ENCODE assay signal across 8 cellular contexts in genomic region chr20:17569616-17570346, GRCh38. TPM values are rescaled to one million over a fixed set of nuclear protein-coding genes. Genes with fewer than 3 reads are reported as not detected.
A peak's percentile ranks its signal among the peaks of the same experiment; 100 is the strongest.
DNase-seq lines count a peak whose midpoint lies in the region; ATAC-seq and TF ChIP-seq lines count a peak whose summit lies in the region.

TSS of gene DSTN (plus strand) at chr20:17570075. CDS start at chr20:17570209, 134 bp downstream.

- POLR2A ChIA-PET in naive thymus-derived CD8-positive, alpha-beta T cell (lab: Charles Lee): interaction anchor here (0.9 to 2.2 kb wide), 5 partner anchors 41 to 1224 kb away, joined by 4 to 19 read pairs (median 7); partner anchors contain the start of gene RRBP1

- peak within 1 kb of the TSS; percentile 90 for H3K4me2 ChIP-seq in GM23338

- H3K36me3 Mint-ChIP-seq in GM23338 (ENCODE audit: low read depth): peaks cover 11% of the 10 kb centered on the region
- H3K36me3 Mint-ChIP-seq in activated T-helper 2 cell treated with anti-CD3 and anti-CD28 coated beads, Interferon-gamma antibody, Interleukin-2, Interleukin-4, amounts not matched to agents 10 μg/mL and 5 μg/mL and 100 μg/mL, durations not matched to agents 14 hours and 24 hours and 36 hours (ENCODE audit: low read depth): peaks cover 3% of the 10 kb centered on the region
- H3K36me3 Mint-ChIP-seq in naive thymus-derived CD8-positive, alpha-beta T cell: peaks cover 0 to 3% (median 2%) of the 10 kb centered on the region in 3 donors

- H3K4me1 ChIP-seq in GM23338 (ENCODE audit: insufficient read depth): peaks cover 55% of the 10 kb centered on the region

- H3K27ac ChIP-seq in GM23338 (ENCODE audit: low read depth): peak within 1 kb of the TSS; percentile 99

- peak; percentile 96 for DNase-seq in EL
- peak; percentile 97 for DNase-seq in GM23338 (ENCODE audit: low spot score)
- DNase-seq in Kasumi-1 (lab: John Stamatoyannopoulos, UW): peak; percentile 69 to 78
- DNase-seq in RPMI8226: peak; percentile 95
- DNase-seq in activated T-helper 2 cell treated with anti-CD3 and anti-CD28 coated beads, Interferon-gamma antibody, Interleukin-2, Interleukin-4, amounts not matched to agents 10 μg/mL and 5 μg/mL and 100 μg/mL, durations not matched to agents 14 hours and 24 hours and 36 hours (ENCODE audit: low spot score): peak; percentile 85
- DNase-seq in fibroblast of mammary gland (ENCODE audit: low read depth): peak; percentile 90
- DNase-seq in naive thymus-derived CD8-positive, alpha-beta T cell: peak; percentile 82 to 93 (median 87)
- DNase-seq in stimulated activated naive CD4-positive, alpha-beta T cell (lab: John Stamatoyannopoulos, UW): peak; percentile 77 to 88 (median 82)

- H3K36me3 ChIP-seq in GM23338 (ENCODE audit: insufficient read depth): no peaks in the 10 kb centered on the region

- no peaks in the 10 kb centered on the region for H3K27me3 ChIP-seq in GM23338 (ENCODE audit: insufficient read depth)

- H3K9me2 ChIP-seq in GM23338 (ENCODE audit: insufficient read depth): no peaks in the 10 kb centered on the region

- H3K4me3 Mint-ChIP-seq in GM23338: peak within 1 kb of the TSS; percentile 86
- H3K4me3 Mint-ChIP-seq in activated T-helper 2 cell treated with anti-CD3 and anti-CD28 coated beads, Interferon-gamma antibody, Interleukin-2, Interleukin-4, amounts not matched to agents 10 μg/mL and 5 μg/mL and 100 μg/mL, durations not matched to agents 14 hours and 24 hours and 36 hours (ENCODE audit: low read depth): peak within 1 kb of the TSS; percentile 93
- H3K4me3 Mint-ChIP-seq in naive thymus-derived CD8-positive, alpha-beta T cell: peak within 1 kb of the TSS; percentile 91 to 98 (median 94)

- peak within 1 kb of the TSS; percentile 8; the same call in 1 of the 2 replicates for H2AFZ ChIP-seq in GM23338

- H4K20me1 ChIP-seq in GM23338 (replicated peaks; ENCODE audit: insufficient read depth): peaks cover 1% of the 10 kb centered on the region; the same call in 1 of the 2 replicates

- H3K4me3 ChIP-seq in GM23338: peak within 1 kb of the TSS; percentile 77
- H3K4me3 ChIP-seq in fibroblast of mammary gland (ENCODE audit: control insufficient read depth, low read depth, low read length): peak within 1 kb of the TSS; percentile 92

- H3K4me1 Mint-ChIP-seq in GM23338: peaks cover 43% of the 10 kb centered on the region
- peaks cover 22% of the 10 kb centered on the region for H3K4me1 Mint-ChIP-seq in activated T-helper 2 cell treated with anti-CD3 and anti-CD28 coated beads, Interferon-gamma antibody, Interleukin-2, Interleukin-4, amounts not matched to agents 10 μg/mL and 5 μg/mL and 100 μg/mL, durations not matched to agents 14 hours and 24 hours and 36 hours (ENCODE audit: low read depth)
- H3K4me1 Mint-ChIP-seq in naive thymus-derived CD8-positive, alpha-beta T cell: peaks cover 19 to 37% (median 33%) of the 10 kb centered on the region in 4 donors

- H3K27ac Mint-ChIP-seq in GM23338: peak within 1 kb of the TSS; percentile 97
- H3K27ac Mint-ChIP-seq in activated T-helper 2 cell treated with anti-CD3 and anti-CD28 coated beads, Interferon-gamma antibody, Interleukin-2, Interleukin-4, amounts not matched to agents 10 μg/mL and 5 μg/mL and 100 μg/mL, durations not matched to agents 14 hours and 24 hours and 36 hours: peak within 1 kb of the TSS; percentile 90
- H3K27ac Mint-ChIP-seq in naive thymus-derived CD8-positive, alpha-beta T cell: peak within 1 kb of the TSS; percentile 75 to 98 (median 94)

- intact Hi-C loops in activated T-helper 2 cell treated with anti-CD3 and anti-CD28 coated beads, Interferon-gamma antibody, Interleukin-2, Interleukin-4, amounts not matched to agents 10 μg/mL and 5 μg/mL and 100 μg/mL, durations not matched to agents 14 hours and 24 hours and 36 hours (cut with micrococcal nuclease): loop anchor here (2.0 kb wide), 4 partner anchors 41 to 399 kb away; partner anchors contain the start of genes MGME1 and SNX5

- H3F3A ChIP-seq in GM23338 (replicated peaks; ENCODE audit: low read depth): peaks cover 9% of the 10 kb centered on the region

- peak; percentile 87 for ATAC-seq in GM23338
- ATAC-seq in naive thymus-derived CD8-positive, alpha-beta T cell: peak; percentile 88

- H3K9me3 Mint-ChIP-seq in GM23338: no peaks in the 10 kb centered on the region
- H3K9me3 Mint-ChIP-seq in activated T-helper 2 cell treated with anti-CD3 and anti-CD28 coated beads, Interferon-gamma antibody, Interleukin-2, Interleukin-4, amounts not matched to agents 10 μg/mL and 5 μg/mL and 100 μg/mL, durations not matched to agents 14 hours and 24 hours and 36 hours: peaks cover 3% of the 10 kb centered on the region
- H3K9me3 Mint-ChIP-seq in naive thymus-derived CD8-positive, alpha-beta T cell: peaks cover 0 to 3% (median 0%) of the 10 kb centered on the region in 9 donors

- peaks cover 15% of the 10 kb centered on the region for H3K27me3 Mint-ChIP-seq in GM23338 (ENCODE audit: insufficient read depth, low read depth, poor library complexity)
- peaks cover 9% of the 10 kb centered on the region for H3K27me3 Mint-ChIP-seq in activated T-helper 2 cell treated with anti-CD3 and anti-CD28 coated beads, Interferon-gamma antibody, Interleukin-2, Interleukin-4, amounts not matched to agents 10 μg/mL and 5 μg/mL and 100 μg/mL, durations not matched to agents 14 hours and 24 hours and 36 hours (ENCODE audit: low read depth)
- peaks cover 0 to 9% (median 0%) of the 10 kb centered on the region in 5 donors for H3K27me3 Mint-ChIP-seq in naive thymus-derived CD8-positive, alpha-beta T cell

- TF ChIP-seq CTCF in GM23338 (conservative IDR thresholded peaks at IDR 0.05; ENCODE audit: low read depth in 2 of 2): 0 out of 4 replicates have a peak, but pooled peaks of 1 of the 2 experiments have one; percentile 5
- no peak for TF ChIP-seq CTCF in fibroblast of mammary gland (conservative IDR thresholded peaks at IDR 0.05; ENCODE audit: control insufficient read depth, insufficient read depth, low read depth, low read length)

- peaks cover 56% of the 10 kb centered on the region for H3K79me2 ChIP-seq in GM23338 (replicated peaks; ENCODE audit: insufficient read depth)

TF ChIP-seq in GM23338, 12 proteins besides CTCF, POLR2A, EP300 and RAD21:
- TF ChIP-seq STAT1 (IDR thresholded peaks at IDR 0.05; ENCODE audit: unreplicated experiment) (no peak), NANOG (IDR thresholded peaks at IDR 0.05; ENCODE audit: borderline replicate concordance) (no peak), EZH2phosphoT487 (IDR thresholded peaks at IDR 0.05; ENCODE audit: unreplicated experiment) (no peak), POLR2AphosphoS5 (IDR thresholded peaks at IDR 0.05; ENCODE audit: low read depth) (peak; percentile 72), CREB1 (CRISPR knock-in tag; IDR thresholded peaks at IDR 0.05; ENCODE audit: low read depth) (peak; percentile 87), ZNF331 (CRISPR knock-in tag; IDR thresholded peaks at IDR 0.05; ENCODE audit: low read depth) (no peak), EZH2 (IDR thresholded peaks at IDR 0.05; ENCODE audit: low read depth, unreplicated experiment) (no peak)
- TF ChIP-seq, protein P1, sequence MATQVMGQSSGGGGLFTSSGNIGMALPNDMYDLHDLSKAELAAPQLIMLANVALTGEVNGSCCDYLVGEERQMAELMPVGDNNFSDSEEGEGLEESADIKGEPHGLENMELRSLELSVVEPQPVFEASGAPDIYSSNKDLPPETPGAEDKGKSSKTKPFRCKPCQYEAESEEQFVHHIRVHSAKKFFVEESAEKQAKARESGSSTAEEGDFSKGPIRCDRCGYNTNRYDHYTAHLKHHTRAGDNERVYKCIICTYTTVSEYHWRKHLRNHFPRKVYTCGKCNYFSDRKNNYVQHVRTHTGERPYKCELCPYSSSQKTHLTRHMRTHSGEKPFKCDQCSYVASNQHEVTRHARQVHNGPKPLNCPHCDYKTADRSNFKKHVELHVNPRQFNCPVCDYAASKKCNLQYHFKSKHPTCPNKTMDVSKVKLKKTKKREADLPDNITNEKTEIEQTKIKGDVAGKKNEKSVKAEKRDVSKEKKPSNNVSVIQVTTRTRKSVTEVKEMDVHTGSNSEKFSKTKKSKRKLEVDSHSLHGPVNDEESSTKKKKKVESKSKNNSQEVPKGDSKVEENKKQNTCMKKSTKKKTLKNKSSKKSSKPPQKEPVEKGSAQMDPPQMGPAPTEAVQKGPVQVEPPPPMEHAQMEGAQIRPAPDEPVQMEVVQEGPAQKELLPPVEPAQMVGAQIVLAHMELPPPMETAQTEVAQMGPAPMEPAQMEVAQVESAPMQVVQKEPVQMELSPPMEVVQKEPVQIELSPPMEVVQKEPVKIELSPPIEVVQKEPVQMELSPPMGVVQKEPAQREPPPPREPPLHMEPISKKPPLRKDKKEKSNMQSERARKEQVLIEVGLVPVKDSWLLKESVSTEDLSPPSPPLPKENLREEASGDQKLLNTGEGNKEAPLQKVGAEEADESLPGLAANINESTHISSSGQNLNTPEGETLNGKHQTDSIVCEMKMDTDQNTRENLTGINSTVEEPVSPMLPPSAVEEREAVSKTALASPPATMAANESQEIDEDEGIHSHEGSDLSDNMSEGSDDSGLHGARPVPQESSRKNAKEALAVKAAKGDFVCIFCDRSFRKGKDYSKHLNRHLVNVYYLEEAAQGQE (IDR thresholded peaks at IDR 0.05; ENCODE audit: unreplicated experiment): peak; percentile 10

RNA-seq across cellular contexts. Expression of gene DSTN, which starts in this region (rescaled TPM):
- total RNA-seq in GM23338 (2014; rRNA removed; shearing (Covaris generic)): 145 and 162 TPM in 2 replicates
- 456 and 459 TPM in 2 replicates for polyA plus RNA-seq in GM23338 (2016; fragmentation: Nextera tagmentation; extraction: Ambion mirVana)
- 61.2 and 64.3 TPM in 2 replicates for total RNA-seq in activated T-helper 2 cell treated with anti-CD3 and anti-CD28 coated beads, Interferon-gamma antibody, Interleukin-2, Interleukin-4, amounts not matched to agents 10 μg/mL and 5 μg/mL and 100 μg/mL, durations not matched to agents 14 hours and 24 hours and 36 hours
- 10 to 100 TPM; 28.4 to 31.9 TPM for total RNA-seq in naive thymus-derived CD8-positive, alpha-beta T cell
- polyA plus RNA-seq in naive thymus-derived CD8-positive, alpha-beta T cell: 100 to 1,000 TPM in 1 of 3 donors, 10 to 100 TPM in 2; 75.1 to 140 (median 81.6) TPM

Comparison
In these comparisons a context has a peak if more than half of its experiments do, and no peak if none do; other contexts are left out.
1. Peak in every context shown above with its lines: DNase-seq, ATAC-seq, H3K4me3 ChIP-seq and H3K27ac ChIP-seq.